1 cellular context compared by ENCODE assay signal in genomic region chr9:3733039-3733408, GRCh38.
TF ChIP-seq lines count a peak whose summit lies in the region.

No MANE protein-coding gene starts in this region.

TF ChIP-seq in GM23338, 12 proteins besides CTCF, POLR2A, EP300 and RAD21 (continued from another document):
- TF ChIP-seq ZNF462 (CRISPR knock-in tag; IDR thresholded peaks at IDR 0.05) (no peak), EZH2phosphoT487 (IDR thresholded peaks at IDR 0.05; ENCODE audit: unreplicated experiment) (no peak), REST (IDR thresholded peaks at IDR 0.05; ENCODE audit: unreplicated experiment) (no peak), ETS1 (IDR thresholded peaks at IDR 0.05) (no peak), ZNF114 (CRISPR knock-in tag; IDR thresholded peaks at IDR 0.05) (no peak), STAT1 (IDR thresholded peaks at IDR 0.05; ENCODE audit: unreplicated experiment) (no peak), NANOG (IDR thresholded peaks at IDR 0.05; ENCODE audit: borderline replicate concordance) (no peak)
TF ChIP-seq in GM23338: peak in this region for 0.
